Comparison of ENCODE assay signal across 1 cellular context in the genomic region with DNA sequence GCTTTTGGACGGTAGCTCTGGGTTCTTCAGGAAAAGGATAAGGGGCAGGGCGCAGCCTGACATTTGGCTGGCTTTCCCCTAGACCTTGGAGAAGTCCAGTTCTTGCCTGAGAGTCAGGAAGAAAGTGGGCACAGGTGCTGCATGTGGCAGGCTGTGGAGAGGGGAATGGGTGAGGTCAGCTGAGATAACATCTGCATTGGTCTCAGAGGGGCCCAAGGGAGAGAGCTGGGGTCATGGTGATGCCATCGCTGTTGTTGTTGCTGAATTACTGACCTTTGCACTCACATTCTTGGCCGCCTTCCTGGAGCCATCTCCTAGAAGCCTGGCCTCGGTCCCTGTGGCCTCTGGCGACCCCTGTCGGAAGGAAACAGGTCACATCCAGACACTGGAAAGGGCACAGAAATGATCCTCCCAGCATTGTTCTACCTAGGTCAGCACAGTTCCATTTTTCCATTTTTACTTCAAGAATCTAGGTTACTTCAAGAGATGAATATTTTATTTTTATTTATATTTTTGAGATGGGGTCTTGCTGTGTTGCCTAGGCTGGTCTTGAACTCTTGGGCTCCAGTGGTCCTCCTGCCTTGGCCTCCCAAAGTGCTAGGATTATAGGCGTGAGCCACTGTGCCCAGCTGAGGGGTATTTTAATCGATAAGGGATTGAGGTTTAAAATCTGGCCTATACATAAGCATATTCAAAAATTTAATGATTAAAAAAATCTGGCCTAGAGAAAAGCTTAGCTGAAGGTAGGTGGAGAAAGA.
TF ChIP-seq lines count a peak whose summit lies in the region.

No MANE protein-coding gene starts in this region.

TF ChIP-seq in H1, 55 proteins besides CTCF, POLR2A, EP300 and RAD21 (continued from another document):
- TF ChIP-seq RXRA (IDR thresholded peaks at IDR 0.05; ENCODE audit: insufficient read depth, low read depth, low read length) (0 out of 2 replicates have a peak, but pooled peaks have one; percentile 53), TEAD4 (IDR thresholded peaks at IDR 0.05; ENCODE audit: low read depth, low read length) (peak; percentile 80), TBP (IDR thresholded peaks at IDR 0.05; ENCODE audit: low read depth, low read length) (0 out of 2 replicates have a peak, but pooled peaks have one; percentile 26), CBX8 (IDR thresholded peaks at IDR 0.05; ENCODE audit: borderline replicate concordance, low read depth, low read length) (no peak), SAP30 (IDR thresholded peaks at IDR 0.05; ENCODE audit: insufficient read depth, insufficient replicate concordance, low read length) (no peak), HDAC2 (IDR thresholded peaks at IDR 0.05; ENCODE audit: borderline replicate concordance in 1 of 2, low read depth in 2 of 2, low read length in 2 of 2) (no peak), NRF1 (IDR thresholded peaks at IDR 0.05; ENCODE audit: low read depth, low read length) (no peak)
- TF ChIP-seq, protein P1, sequence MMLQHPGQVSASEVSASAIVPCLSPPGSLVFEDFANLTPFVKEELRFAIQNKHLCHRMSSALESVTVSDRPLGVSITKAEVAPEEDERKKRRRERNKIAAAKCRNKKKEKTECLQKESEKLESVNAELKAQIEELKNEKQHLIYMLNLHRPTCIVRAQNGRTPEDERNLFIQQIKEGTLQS (IDR thresholded peaks at IDR 0.05; ENCODE audit: insufficient read depth, low read depth, low read length), result 0 out of 2 replicates have a peak, but pooled peaks have one; percentile 12
- TF ChIP-seq, protein P2, sequence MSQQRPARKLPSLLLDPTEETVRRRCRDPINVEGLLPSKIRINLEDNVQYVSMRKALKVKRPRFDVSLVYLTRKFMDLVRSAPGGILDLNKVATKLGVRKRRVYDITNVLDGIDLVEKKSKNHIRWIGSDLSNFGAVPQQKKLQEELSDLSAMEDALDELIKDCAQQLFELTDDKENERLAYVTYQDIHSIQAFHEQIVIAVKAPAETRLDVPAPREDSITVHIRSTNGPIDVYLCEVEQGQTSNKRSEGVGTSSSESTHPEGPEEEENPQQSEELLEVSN (IDR thresholded peaks at IDR 0.05), result no peak
- TF ChIP-seq, protein P3, sequence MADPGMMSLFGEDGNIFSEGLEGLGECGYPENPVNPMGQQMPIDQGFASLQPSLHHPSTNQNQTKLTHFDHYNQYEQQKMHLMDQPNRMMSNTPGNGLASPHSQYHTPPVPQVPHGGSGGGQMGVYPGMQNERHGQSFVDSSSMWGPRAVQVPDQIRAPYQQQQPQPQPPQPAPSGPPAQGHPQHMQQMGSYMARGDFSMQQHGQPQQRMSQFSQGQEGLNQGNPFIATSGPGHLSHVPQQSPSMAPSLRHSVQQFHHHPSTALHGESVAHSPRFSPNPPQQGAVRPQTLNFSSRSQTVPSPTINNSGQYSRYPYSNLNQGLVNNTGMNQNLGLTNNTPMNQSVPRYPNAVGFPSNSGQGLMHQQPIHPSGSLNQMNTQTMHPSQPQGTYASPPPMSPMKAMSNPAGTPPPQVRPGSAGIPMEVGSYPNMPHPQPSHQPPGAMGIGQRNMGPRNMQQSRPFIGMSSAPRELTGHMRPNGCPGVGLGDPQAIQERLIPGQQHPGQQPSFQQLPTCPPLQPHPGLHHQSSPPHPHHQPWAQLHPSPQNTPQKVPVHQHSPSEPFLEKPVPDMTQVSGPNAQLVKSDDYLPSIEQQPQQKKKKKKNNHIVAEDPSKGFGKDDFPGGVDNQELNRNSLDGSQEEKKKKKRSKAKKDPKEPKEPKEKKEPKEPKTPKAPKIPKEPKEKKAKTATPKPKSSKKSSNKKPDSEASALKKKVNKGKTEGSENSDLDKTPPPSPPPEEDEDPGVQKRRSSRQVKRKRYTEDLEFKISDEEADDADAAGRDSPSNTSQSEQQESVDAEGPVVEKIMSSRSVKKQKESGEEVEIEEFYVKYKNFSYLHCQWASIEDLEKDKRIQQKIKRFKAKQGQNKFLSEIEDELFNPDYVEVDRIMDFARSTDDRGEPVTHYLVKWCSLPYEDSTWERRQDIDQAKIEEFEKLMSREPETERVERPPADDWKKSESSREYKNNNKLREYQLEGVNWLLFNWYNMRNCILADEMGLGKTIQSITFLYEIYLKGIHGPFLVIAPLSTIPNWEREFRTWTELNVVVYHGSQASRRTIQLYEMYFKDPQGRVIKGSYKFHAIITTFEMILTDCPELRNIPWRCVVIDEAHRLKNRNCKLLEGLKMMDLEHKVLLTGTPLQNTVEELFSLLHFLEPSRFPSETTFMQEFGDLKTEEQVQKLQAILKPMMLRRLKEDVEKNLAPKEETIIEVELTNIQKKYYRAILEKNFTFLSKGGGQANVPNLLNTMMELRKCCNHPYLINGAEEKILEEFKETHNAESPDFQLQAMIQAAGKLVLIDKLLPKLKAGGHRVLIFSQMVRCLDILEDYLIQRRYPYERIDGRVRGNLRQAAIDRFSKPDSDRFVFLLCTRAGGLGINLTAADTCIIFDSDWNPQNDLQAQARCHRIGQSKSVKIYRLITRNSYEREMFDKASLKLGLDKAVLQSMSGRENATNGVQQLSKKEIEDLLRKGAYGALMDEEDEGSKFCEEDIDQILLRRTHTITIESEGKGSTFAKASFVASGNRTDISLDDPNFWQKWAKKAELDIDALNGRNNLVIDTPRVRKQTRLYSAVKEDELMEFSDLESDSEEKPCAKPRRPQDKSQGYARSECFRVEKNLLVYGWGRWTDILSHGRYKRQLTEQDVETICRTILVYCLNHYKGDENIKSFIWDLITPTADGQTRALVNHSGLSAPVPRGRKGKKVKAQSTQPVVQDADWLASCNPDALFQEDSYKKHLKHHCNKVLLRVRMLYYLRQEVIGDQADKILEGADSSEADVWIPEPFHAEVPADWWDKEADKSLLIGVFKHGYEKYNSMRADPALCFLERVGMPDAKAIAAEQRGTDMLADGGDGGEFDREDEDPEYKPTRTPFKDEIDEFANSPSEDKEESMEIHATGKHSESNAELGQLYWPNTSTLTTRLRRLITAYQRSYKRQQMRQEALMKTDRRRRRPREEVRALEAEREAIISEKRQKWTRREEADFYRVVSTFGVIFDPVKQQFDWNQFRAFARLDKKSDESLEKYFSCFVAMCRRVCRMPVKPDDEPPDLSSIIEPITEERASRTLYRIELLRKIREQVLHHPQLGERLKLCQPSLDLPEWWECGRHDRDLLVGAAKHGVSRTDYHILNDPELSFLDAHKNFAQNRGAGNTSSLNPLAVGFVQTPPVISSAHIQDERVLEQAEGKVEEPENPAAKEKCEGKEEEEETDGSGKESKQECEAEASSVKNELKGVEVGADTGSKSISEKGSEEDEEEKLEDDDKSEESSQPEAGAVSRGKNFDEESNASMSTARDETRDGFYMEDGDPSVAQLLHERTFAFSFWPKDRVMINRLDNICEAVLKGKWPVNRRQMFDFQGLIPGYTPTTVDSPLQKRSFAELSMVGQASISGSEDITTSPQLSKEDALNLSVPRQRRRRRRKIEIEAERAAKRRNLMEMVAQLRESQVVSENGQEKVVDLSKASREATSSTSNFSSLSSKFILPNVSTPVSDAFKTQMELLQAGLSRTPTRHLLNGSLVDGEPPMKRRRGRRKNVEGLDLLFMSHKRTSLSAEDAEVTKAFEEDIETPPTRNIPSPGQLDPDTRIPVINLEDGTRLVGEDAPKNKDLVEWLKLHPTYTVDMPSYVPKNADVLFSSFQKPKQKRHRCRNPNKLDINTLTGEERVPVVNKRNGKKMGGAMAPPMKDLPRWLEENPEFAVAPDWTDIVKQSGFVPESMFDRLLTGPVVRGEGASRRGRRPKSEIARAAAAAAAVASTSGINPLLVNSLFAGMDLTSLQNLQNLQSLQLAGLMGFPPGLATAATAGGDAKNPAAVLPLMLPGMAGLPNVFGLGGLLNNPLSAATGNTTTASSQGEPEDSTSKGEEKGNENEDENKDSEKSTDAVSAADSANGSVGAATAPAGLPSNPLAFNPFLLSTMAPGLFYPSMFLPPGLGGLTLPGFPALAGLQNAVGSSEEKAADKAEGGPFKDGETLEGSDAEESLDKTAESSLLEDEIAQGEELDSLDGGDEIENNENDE (IDR thresholded peaks at IDR 0.05; ENCODE audit: insufficient replicate concordance, low read length), result no peak
TF ChIP-seq in H1: peak in this region for 4.
